Comparison of ENCODE assay signal across 2 cellular contexts in the genomic region with DNA sequence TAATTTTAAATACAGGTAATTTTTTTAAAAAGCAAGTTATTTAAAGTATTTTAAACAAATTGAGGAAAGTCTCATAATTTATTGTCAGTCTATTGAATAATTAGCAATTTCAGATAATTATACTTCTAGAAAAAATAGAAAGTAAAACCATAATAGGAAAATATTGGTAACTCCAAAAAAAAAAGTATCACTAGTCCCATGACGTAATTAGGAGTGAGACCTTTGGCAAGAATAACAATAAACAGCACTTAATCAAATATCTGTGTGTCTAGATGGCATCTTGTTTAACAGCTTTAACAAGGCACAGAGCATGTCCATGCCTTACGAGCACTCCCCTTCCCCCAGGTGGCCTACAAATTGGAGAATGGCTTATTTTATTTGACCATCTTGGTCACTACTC.
TF ChIP-seq lines count a peak whose summit lies in the region.

No MANE protein-coding gene starts in this region.

TF ChIP-seq in HepG2, 621 proteins besides CTCF, POLR2A, EP300 and RAD21:
- 0 out of 2 replicates have a peak, but pooled peaks have one; percentile 24 for TF ChIP-seq CREB1 (IDR thresholded peaks at IDR 0.05)
- TF ChIP-seq CREB1 (CRISPR knock-in tag; IDR thresholded peaks at IDR 0.05) = no peak
- no peak for TF ChIP-seq MTA1 (CRISPR knock-in tag; IDR thresholded peaks at IDR 0.05; ENCODE audit: borderline replicate concordance)
- peak; percentile 68 for TF ChIP-seq ATF7 (IDR thresholded peaks at IDR 0.05)
- TF ChIP-seq ATF7 (CRISPR knock-in tag; IDR thresholded peaks at IDR 0.05) = no peak

TF ChIP-seq in GM12878, 131 proteins besides CTCF, POLR2A, EP300 and RAD21:
- TF ChIP-seq ATF7 (IDR thresholded peaks at IDR 0.05; ENCODE audit: low read depth) (peak; percentile 67), CEBPB (IDR thresholded peaks at IDR 0.05; ENCODE audit: borderline replicate concordance in 1 of 2, low read depth in 2 of 2, low read length in 2 of 2) (no peak), CREM (IDR thresholded peaks at IDR 0.05; ENCODE audit: low read depth) (no peak), IKZF1 (conservative IDR thresholded peaks at IDR 0.05) (no peak), RB1 (IDR thresholded peaks at IDR 0.05; ENCODE audit: borderline replicate concordance) (no peak), CHD1 (IDR thresholded peaks at IDR 0.05; ENCODE audit: low read depth, low read length) (no peak), ESRRA (IDR thresholded peaks at IDR 0.05; ENCODE audit: low read length) (no peak)
